In the genomic region with DNA sequence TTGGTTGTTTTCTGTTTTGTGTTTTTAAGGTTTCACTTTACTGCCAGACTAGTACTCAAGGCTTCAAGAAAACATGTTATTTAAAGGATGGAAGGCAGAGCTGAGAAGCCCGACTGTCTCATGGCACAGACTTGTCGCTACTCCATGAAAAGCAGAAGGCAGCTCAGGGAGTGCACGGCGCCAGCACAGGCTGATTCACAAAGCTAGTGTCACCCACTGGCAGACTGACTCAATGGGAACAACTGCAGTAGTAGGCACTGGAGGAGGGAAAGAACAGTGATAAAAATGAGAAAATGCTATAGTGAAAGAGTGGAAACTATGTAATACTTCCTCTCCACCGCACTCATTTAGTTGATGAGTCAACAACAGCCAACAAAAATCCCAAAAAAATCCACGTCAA, we compare ENCODE assay signal across 12 cellular contexts. TPM values are rescaled to one million over a fixed set of nuclear protein-coding genes. Genes with fewer than 3 reads are reported as not detected.
DNase-seq lines count a peak whose midpoint lies in the region; ATAC-seq and TF ChIP-seq lines count a peak whose summit lies in the region.
"Had no signal": no experiment of that assay in that cellular context is flagged by ENCODE, and none has a peak within 500 bp of the region (broad histone marks: within the 10 kb centered on the region; RNA-seq: fewer than 3 reads in every experiment).

No MANE protein-coding gene starts in this region.

- H3K4me3 ChIP-seq in adipocyte (ENCODE audit: low read length) (no peak overlapping the region), fibroblast of pulmonary artery (replicated peaks; ENCODE audit: low read depth, low read length) (no peak overlapping the region), skeletal muscle satellite cell (ENCODE audit: low read length) (peak overlapping the region; percentile 42)

- H3K36me3 ChIP-seq in adipocyte (ENCODE audit: control insufficient read depth, insufficient read depth, low read length, severe bottlenecking) (no peaks in the 10 kb centered on the region), skeletal muscle satellite cell (ENCODE audit: insufficient read depth, low read length) (no peaks in the 10 kb centered on the region)

- no peak for ATAC-seq in GM18867 (IDR thresholded peaks at IDR 0.05; ENCODE audit: unreplicated experiment)
- ATAC-seq: T-cell had no signal

- H3K9me3 ChIP-seq in adipocyte (ENCODE audit: control insufficient read depth, low read length) (no peaks in the 10 kb centered on the region), skeletal muscle satellite cell (replicated peaks; ENCODE audit: low read length) (no peaks in the 10 kb centered on the region)

- no peak for TF ChIP-seq CTCF in fibroblast of pulmonary artery (IDR thresholded peaks at IDR 0.05; ENCODE audit: low read length, missing control alignments)

- H3K4me1 ChIP-seq in adipocyte (ENCODE audit: control insufficient read depth, insufficient read depth, low read length) (peaks cover 26% of the 10 kb centered on the region), skeletal muscle satellite cell (ENCODE audit: control insufficient read depth, insufficient read depth, low read length) (peaks cover 32% of the 10 kb centered on the region)

- H3K27me3 ChIP-seq in adipocyte (replicated peaks; ENCODE audit: control insufficient read depth, insufficient read depth, low read length) (no peaks in the 10 kb centered on the region), skeletal muscle satellite cell (ENCODE audit: control insufficient read depth, insufficient read depth, low read length) (no peaks in the 10 kb centered on the region)

- DNase-seq in NCI-H1694 treated with DMSO at 0.1 percent for 48 hours (lab: John Stamatoyannopoulos, UW) (peak; percentile 6), NCI-H1694 (lab: John Stamatoyannopoulos, UW) (no peak), adipocyte (ENCODE audit: low read depth) (peak; percentile 52), fibroblast of pulmonary artery (ENCODE audit: low read depth) (peak; percentile 74), NK-92 (lab: John Stamatoyannopoulos, UW; ENCODE audit: unreplicated experiment) (no peak), NCI-H1417 (lab: John Stamatoyannopoulos, UW) (no peak)
- DNase-seq: activated CD4-positive, alpha-beta T cell treated with anti-CD3 and anti-CD28 coated beads, Interleukin-2, amount 50 U/mL, for 1 hour; activated gamma-delta T cell treated with Interleukin-2 at 50 U/mL for 16 hours; NCI-H1105; T-cell had no signal

- H3K4me2 ChIP-seq in skeletal muscle satellite cell (ENCODE audit: low read length), result peak overlapping the region; percentile 67

- H3K9ac ChIP-seq in adipocyte (ENCODE audit: low read length) (peak overlapping the region; percentile 7), skeletal muscle satellite cell (ENCODE audit: low read depth, low read length) (peak overlapping the region; percentile 81)

RNA-seq across cellular contexts. Expression of a gene that starts 14.7 kb away (rescaled TPM):
- 0.87 and 1.5 TPM in 2 replicates for total RNA-seq in skeletal muscle satellite cell (2012; rRNA removed)

RNA-seq across cellular contexts. Expression of a gene that starts 14.8 kb away (rescaled TPM):
- 28.0 and 32.7 TPM in 2 replicates for total RNA-seq in skeletal muscle satellite cell (2012; rRNA removed)

Comparison
In these comparisons a context has a peak if more than half of its experiments do, and no peak if none do; other contexts are left out.
1. DNase-seq: peak in NCI-H1694 treated with DMSO at 0.1 percent for 48 hours (single experiment), adipocyte (single experiment) and fibroblast of pulmonary artery (single experiment); none in NCI-H1694 (single experiment), NK-92 (single experiment) and NCI-H1417 (0 of 3).